In genomic region chr1:119647228-119647733, GRCh38 we compare ENCODE assay signal across 8 cellular contexts. TPM values are rescaled to one million over a fixed set of nuclear protein-coding genes. Genes with fewer than 3 reads are reported as not detected.
DNase-seq lines count a peak whose midpoint lies in the region; ATAC-seq, FAIRE-seq and TF ChIP-seq lines count a peak whose summit lies in the region.

No MANE protein-coding gene starts in this region.

- 0% methylated on average over 5 of the region's 18 CpGs; no CpG with 5 or more reads in 1 of the 2 experiments for WGBS in IMR-90 (ENCODE audit: extremely low coverage in 2 of 2, insufficient read length in 1 of 2), 2 experiments

- no TSS peak for BruUV-seq in IMR-90 (replicated peaks; lab: Mats Ljungman, UMichigan)

- peak overlapping the region; percentile 80 for H3K56ac ChIP-seq in IMR-90 (ENCODE audit: extremely low read depth, insufficient read depth, low read length)

- H3K36me3 ChIP-seq in IMR-90 (ENCODE audit: control insufficient read depth, insufficient read depth, low read length) = no peaks in the 10 kb centered on the region

- peak overlapping the region; percentile 38 to 82 for H4K8ac ChIP-seq in IMR-90 (ENCODE audit: low read depth in 2 of 2, low read length in 2 of 2)

- peak overlapping the region; percentile 99 for H3K23ac ChIP-seq in IMR-90 (ENCODE audit: low read depth, low read length)

- DNase-seq in CD4-positive, alpha-beta T cell = no peak
- DNase-seq in IMR-90 (no peak), NCI-H524 treated with DMSO at 0.1 percent for 48 hours (lab: John Stamatoyannopoulos, UW) (no peak), frontal cortex (ENCODE audit: low spot score in 2 of 2) (no peak), NCI-H1105 (lab: John Stamatoyannopoulos, UW) (no peak)
- no peak for DNase-seq in central memory CD8-positive, alpha-beta T cell (ENCODE audit: low spot score in 2 of 2)

- H2BK15ac ChIP-seq in IMR-90 (ENCODE audit: low read depth, low read length) = peak overlapping the region; percentile 89; the same call in 2 of the 3 replicates

- peak overlapping the region; percentile 78 for H3K4me3 ChIP-seq in IMR-90 (ENCODE audit: insufficient read depth, low read depth, low read length)
- peak overlapping the region; percentile 51 for H3K4me3 ChIP-seq in mononuclear cell (ENCODE audit: low read length)

- H3K18ac ChIP-seq in IMR-90 (ENCODE audit: low read depth, low read length) = peak overlapping the region; percentile 25

- no peak overlapping the region for H3K27ac ChIP-seq in CD4-positive, alpha-beta T cell (ENCODE audit: low read depth, low read length)
- H3K27ac ChIP-seq in IMR-90 (ENCODE audit: insufficient read depth, low read length) = peak overlapping the region; percentile 91

- no peaks in the 10 kb centered on the region for H3K9me3 Mint-ChIP-seq in CD4-positive, alpha-beta T cell
- no peaks in the 10 kb centered on the region for H3K9me3 Mint-ChIP-seq in central memory CD8-positive, alpha-beta T cell

- TF ChIP-seq CTCF in CD4-positive, alpha-beta T cell (IDR thresholded peaks at IDR 0.05) = no peak
- no peak for TF ChIP-seq CTCF in IMR-90 (conservative IDR thresholded peaks at IDR 0.05; ENCODE audit: low read depth, low read length)

- H3K4me3 Mint-ChIP-seq in CD4-positive, alpha-beta T cell = peak overlapping the region; percentile 43
- H3K4me3 Mint-ChIP-seq in central memory CD8-positive, alpha-beta T cell = peak overlapping the region; percentile 48

- H3K4me1 ChIP-seq in IMR-90 (ENCODE audit: control insufficient read depth, insufficient read depth, low read length) = peaks cover 11% of the 10 kb centered on the region
- H3K4me1 ChIP-seq in mononuclear cell (ENCODE audit: insufficient read depth, low read length) = peaks cover 23% of the 10 kb centered on the region

- peaks cover 5% of the 10 kb centered on the region for H3K4me1 Mint-ChIP-seq in CD4-positive, alpha-beta T cell (ENCODE audit: low read depth)
- H3K4me1 Mint-ChIP-seq in central memory CD8-positive, alpha-beta T cell = peaks cover 5% of the 10 kb centered on the region

- peak overlapping the region; percentile 97 for H2AK5ac ChIP-seq in IMR-90 (ENCODE audit: low read depth, low read length)

- in situ Hi-C loops in IMR-90 (cut with MboI; ENCODE audit: low sequenced_read_pairs) = no loop called here

- no peak overlapping the region for H3K27ac Mint-ChIP-seq in CD4-positive, alpha-beta T cell
- no peak overlapping the region for H3K27ac Mint-ChIP-seq in central memory CD8-positive, alpha-beta T cell (ENCODE audit: low read depth)

- H3K14ac ChIP-seq in IMR-90 (replicated peaks; ENCODE audit: low read depth, low read length) = peak overlapping the region; percentile 94

- peak overlapping the region; percentile 96 for H4K91ac ChIP-seq in IMR-90 (ENCODE audit: insufficient read depth, low read depth, low read length)

- no peaks in the 10 kb centered on the region for H3K9me3 ChIP-seq in CD4-positive, alpha-beta T cell (ENCODE audit: control insufficient read depth, low read length)
- H3K9me3 ChIP-seq in IMR-90 (ENCODE audit: control insufficient read depth, insufficient read depth, low read length) = no peaks in the 10 kb centered on the region
- no peaks in the 10 kb centered on the region for H3K9me3 ChIP-seq in mononuclear cell (ENCODE audit: low read depth, low read length)

- H4K20me1 ChIP-seq in IMR-90 (ENCODE audit: insufficient read depth, low read length) = peaks cover 9% of the 10 kb centered on the region

- H2BK20ac ChIP-seq in IMR-90 (ENCODE audit: low read depth, low read length) = peak overlapping the region; percentile 45; the same call in 1 of the 2 replicates

- peak overlapping the region; percentile 99 for H3K4me2 ChIP-seq in IMR-90 (ENCODE audit: low read depth, low read length)

- peaks cover 12% of the 10 kb centered on the region for H3K9me1 ChIP-seq in IMR-90 (ENCODE audit: insufficient read depth, low read length)

- H2AFZ ChIP-seq in IMR-90 (replicated peaks; ENCODE audit: low read length, poor library complexity) = peak overlapping the region; percentile 91

- intact Hi-C loops in CD4-positive, alpha-beta T cell (cut with DNase I, micrococcal nuclease) = no loop called here
- intact Hi-C loops in IMR-90 (cut with micrococcal nuclease) = loop anchor here (5.0 kb wide), 1 partner anchor 65 kb away; the partner anchor contains the start of gene PHGDH

- H2BK5ac ChIP-seq in IMR-90 (ENCODE audit: low read depth, low read length, poor library complexity, severe bottlenecking) = peak overlapping the region; percentile 87

- FAIRE-seq in frontal cortex (lab: Jason Lieb, UNC) = no peak

- peak overlapping the region; percentile 88 for H2BK120ac ChIP-seq in IMR-90 (ENCODE audit: low read depth, low read length)

- peak overlapping the region; percentile 98 for H2AK9ac ChIP-seq in IMR-90 (replicated peaks; ENCODE audit: low read depth, low read length, poor library complexity)

- no peak for ATAC-seq in CD4-positive, alpha-beta T cell (ENCODE audit: poor library complexity)
- peak; percentile 3 for ATAC-seq in IMR-90 (ENCODE audit: low read depth)
- ATAC-seq in central memory CD8-positive, alpha-beta T cell (replicated peaks; ENCODE audit: extremely low read depth, poor library complexity, severe bottlenecking) = no peak
- ATAC-seq in GM21786 (IDR thresholded peaks at IDR 0.05; ENCODE audit: unreplicated experiment) = no peak

- H3K27me3 ChIP-seq in CD4-positive, alpha-beta T cell (ENCODE audit: control insufficient read depth, insufficient read depth, low read length) = peaks cover 62% of the 10 kb centered on the region
- H3K27me3 ChIP-seq in IMR-90 (ENCODE audit: control insufficient read depth, insufficient read depth, low read length) (no peaks in the 10 kb centered on the region), mononuclear cell (ENCODE audit: insufficient read depth, low read length) (peaks cover 43% of the 10 kb centered on the region)

- H3K79me1 ChIP-seq in IMR-90 (ENCODE audit: low read depth in 1 of 2, low read length in 2 of 2) = peaks cover 15 to 50% of the 10 kb centered on the region in 2 experiments

- H3K9ac ChIP-seq in IMR-90 (ENCODE audit: low read depth, low read length) = peak overlapping the region; percentile 82

- H3K36me3 Mint-ChIP-seq in CD4-positive, alpha-beta T cell (ENCODE audit: low read depth) = no peaks in the 10 kb centered on the region
- H3K36me3 Mint-ChIP-seq in central memory CD8-positive, alpha-beta T cell (ENCODE audit: insufficient read depth) = no peaks in the 10 kb centered on the region

- dilution Hi-C loops in IMR-90 (cut with HindIII; ENCODE audit: low sequenced_read_pairs, unreplicated experiment) = no loop called here

- POLR2A ChIA-PET in CD4-positive, alpha-beta T cell (lab: Charles Lee) = no interaction called here
- POLR2A ChIA-PET in IMR-90 (lab: Charles Lee; ENCODE audit: unreplicated experiment) = no interaction called here

- CTCF ChIA-PET in CD4-positive, alpha-beta T cell (lab: Charles Lee) = no interaction called here
- CTCF ChIA-PET in IMR-90 (lab: Yijun Ruan, JAX) = interaction anchor here (1.0 to 2.2 kb wide), 4 partner anchors 12 to 33 kb away, joined by 3 to 8 read pairs (median 6); no protein-coding TSS in a partner anchor

- peaks cover 88% of the 10 kb centered on the region for H3K27me3 Mint-ChIP-seq in CD4-positive, alpha-beta T cell
- peaks cover 89% of the 10 kb centered on the region for H3K27me3 Mint-ChIP-seq in central memory CD8-positive, alpha-beta T cell

- no peak for TF ChIP-seq RAD21 in IMR-90 (IDR thresholded peaks at IDR 0.05; ENCODE audit: low read length)

- H3K4ac ChIP-seq in IMR-90 (ENCODE audit: low read depth, low read length) = peak overlapping the region; percentile 91

- H4K5ac ChIP-seq in IMR-90 (ENCODE audit: low read depth, low read length) = peak overlapping the region; percentile 59

- no peak; the same call in 1 of the 2 replicates for TF ChIP-seq POLR2A in IMR-90 (IDR thresholded peaks at IDR 0.05; ENCODE audit: low read depth, low read length)

TF ChIP-seq in IMR-90, 13 proteins besides CTCF, POLR2A, EP300 and RAD21:
- no peak; the same call in 1 of the 2 replicates for TF ChIP-seq CHD1 (IDR thresholded peaks at IDR 0.05; ENCODE audit: low read depth, low read length)
- no peak for TF ChIP-seq RCOR1 (IDR thresholded peaks at IDR 0.05; ENCODE audit: insufficient replicate concordance, low read length)
- no peak for TF ChIP-seq FOS (IDR thresholded peaks at IDR 0.05; ENCODE audit: low read depth, low read length)
- no peak for TF ChIP-seq NFE2L2 (IDR thresholded peaks at IDR 0.05; ENCODE audit: low read depth, low read length)
- TF ChIP-seq ELK1 (IDR thresholded peaks at IDR 0.05; ENCODE audit: borderline replicate concordance, low read depth, low read length) = no peak
- no peak for TF ChIP-seq MAFK (IDR thresholded peaks at IDR 0.05; ENCODE audit: low read depth, low read length)
- 0 out of 2 replicates have a peak, but pooled peaks have one; percentile 18 for TF ChIP-seq MXI1 (IDR thresholded peaks at IDR 0.05; ENCODE audit: borderline replicate concordance, low read depth, low read length)
- TF ChIP-seq USF2 (IDR thresholded peaks at IDR 0.05; ENCODE audit: low read depth, low read length) = no peak
- no peak for TF ChIP-seq CEBPB (IDR thresholded peaks at IDR 0.05; ENCODE audit: low read depth, low read length)

RNA-seq across cellular contexts. Expression of gene ZNF697, which starts 0.8 kb away (rescaled TPM):
- under 1 TPM; 0.05 to 0.06 TPM for total RNA-seq in CD4-positive, alpha-beta T cell
- total RNA-seq in IMR-90 (2012; rRNA removed) (10.2 and 14.4 TPM in 2 replicates), mononuclear cell (4.1 TPM), frontal cortex (31.4 TPM)
- polyA plus RNA-seq in IMR-90 (2012; rRNA removed) = 5.7 and 6.2 TPM in 2 replicates
- 1.9 and 2.6 TPM in 2 replicates for polyA plus RNA-seq in IMR-90 (2012; cell fraction: cytosol; rRNA removed)
- 6.9 and 8.3 TPM in 2 replicates for polyA plus RNA-seq in IMR-90 (2012; cell fraction: nucleus; rRNA removed; ENCODE audit: low replicate concordance)
